ENCODE assay signal across 8 cellular contexts in the genomic region with DNA sequence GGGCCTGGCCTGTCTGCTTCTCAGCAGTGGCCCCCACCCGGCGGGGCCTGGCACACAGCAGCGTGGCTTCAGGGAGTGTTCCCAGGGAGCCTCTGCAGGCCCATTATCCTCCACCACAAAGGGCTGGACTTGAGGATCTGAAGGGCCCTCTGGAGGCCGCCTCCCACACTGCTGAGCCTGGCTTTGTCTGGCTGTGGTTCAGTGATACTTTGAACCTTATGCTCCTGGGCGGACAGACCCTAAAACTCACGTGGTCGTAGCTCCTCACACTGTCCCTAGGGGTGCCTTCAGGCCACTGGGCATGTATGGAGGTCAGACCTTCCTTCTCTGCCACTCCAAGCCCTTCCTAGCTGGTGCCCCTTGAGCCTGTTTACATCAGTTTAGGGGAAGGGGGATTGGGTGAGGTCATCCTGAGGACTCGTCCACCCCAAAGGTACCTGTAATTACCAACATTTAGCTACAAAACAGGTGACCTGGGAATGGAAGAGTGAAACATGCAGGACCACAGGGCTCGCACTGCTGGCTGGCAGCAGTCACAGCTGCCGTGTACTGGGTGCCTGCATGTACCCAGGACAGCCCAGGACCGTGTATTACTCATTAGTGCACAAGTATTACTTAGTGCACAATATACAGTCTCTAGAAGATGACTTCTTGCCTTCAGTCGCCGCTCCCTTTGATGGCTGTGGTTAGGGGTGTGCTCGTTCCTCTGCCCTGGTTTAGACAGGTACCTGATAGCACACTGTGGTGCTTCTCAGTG. TPM values are rescaled to one million over a fixed set of nuclear protein-coding genes. Genes with fewer than 3 reads are reported as not detected.
DNase-seq lines count a peak whose midpoint lies in the region; ATAC-seq and TF ChIP-seq lines count a peak whose summit lies in the region.

No MANE protein-coding gene starts in this region.

- H3K9me2 ChIP-seq in Loucy (replicated peaks; ENCODE audit: low read depth, low read length), result no peaks in the 10 kb centered on the region

- in situ Hi-C loops in brain microvascular endothelial cell (cut with HindIII; ENCODE audit: low pct_ligation_motif_present, low sequenced_read_pairs), result no loop called here
- in situ Hi-C loops in GM13977 (cut with MboI; ENCODE audit: low pct_unique_long_range_greater_than_20kb, low sequenced_read_pairs, unreplicated experiment), result no loop called here

- 82 to 92% methylated on average over 14 of the region's 14 CpGs for WGBS in lung, 2 donors

- H3K9ac ChIP-seq in Loucy (ENCODE audit: low read depth, low read length, poor library complexity, severe bottlenecking), result no peak overlapping the region

- DNase-seq in Ammon's horn (ENCODE audit: low spot score), result peak; percentile 92
- no peak for DNase-seq in brain microvascular endothelial cell
- DNase-seq in lung (ENCODE audit: low spot score), result no peak
- DNase-seq in UCSD-AML1 (lab: John Stamatoyannopoulos, UW; ENCODE audit: unreplicated experiment), result no peak
- no peak for DNase-seq in GM13977 (ENCODE audit: low spot score)
- DNase-seq in GM19240 (ENCODE audit: insufficient read length, low spot score), result no peak
- DNase-seq in HuH-7.5 (ENCODE audit: low spot score), result no peak

- H3K4me3 ChIP-seq in Loucy (ENCODE audit: low read length, poor library complexity, severe bottlenecking) (no peak overlapping the region), brain microvascular endothelial cell (ENCODE audit: low read depth, low read length) (no peak overlapping the region), lung (no peak overlapping the region)

- H3K4me2 ChIP-seq in Loucy (ENCODE audit: low read depth, low read length, poor library complexity, severe bottlenecking), result no peak overlapping the region

- no peaks in the 10 kb centered on the region for H3K27me3 ChIP-seq in Loucy (ENCODE audit: insufficient read depth, low read length, poor library complexity, severe bottlenecking)
- H3K27me3 ChIP-seq in brain microvascular endothelial cell (replicated peaks), result no peaks in the 10 kb centered on the region
- H3K27me3 ChIP-seq in lung (ENCODE audit: control insufficient read depth, insufficient read depth), result no peaks in the 10 kb centered on the region

- TF ChIP-seq CTCF in Loucy (conservative IDR thresholded peaks at IDR 0.05; ENCODE audit: low read length) (0 out of 2 replicates have a peak, but pooled peaks have one; percentile 15), brain microvascular endothelial cell (IDR thresholded peaks at IDR 0.05; ENCODE audit: low read depth, low read length, missing control alignments) (peak; percentile 44), lung (IDR thresholded peaks at IDR 0.05; ENCODE audit: control extremely low read depth, extremely low read depth) (no peak), GM13977 (IDR thresholded peaks at IDR 0.05; ENCODE audit: extremely low read depth, insufficient read depth, missing control alignments) (no peak)

- peak; percentile 11 for ATAC-seq in lung (ENCODE audit: insufficient read depth, low FRiP score)

- H3K36me3 ChIP-seq in Loucy (ENCODE audit: insufficient read depth, low read length) (peaks cover 44% of the 10 kb centered on the region; the same call in 1 of the 2 replicates), brain microvascular endothelial cell (replicated peaks) (peaks cover 55% of the 10 kb centered on the region), lung (ENCODE audit: control insufficient read depth in 2 of 2, insufficient read depth in 2 of 2, low read length in 2 of 2) (peaks cover 14 to 61% of the 10 kb centered on the region in 2 donors)

- H3F3A ChIP-seq in Loucy (ENCODE audit: low read depth), result no peaks in the 10 kb centered on the region

- H3K4me1 ChIP-seq in Loucy (ENCODE audit: insufficient read depth, low read length, poor library complexity, severe bottlenecking) (no peaks in the 10 kb centered on the region), lung (ENCODE audit: control insufficient read depth in 2 of 2, insufficient read depth in 2 of 2, low read length in 2 of 2) (no peaks in the 10 kb centered on the region)

- peaks cover 2% of the 10 kb centered on the region for H4K20me1 ChIP-seq in Loucy (ENCODE audit: insufficient read depth, low read length, poor library complexity, severe bottlenecking)

- no peak overlapping the region for H2AFZ ChIP-seq in Loucy (ENCODE audit: low read length)

- H3K9me3 ChIP-seq in Loucy (ENCODE audit: insufficient read depth, low read depth, low read length), result no peaks in the 10 kb centered on the region
- no peaks in the 10 kb centered on the region for H3K9me3 ChIP-seq in lung (ENCODE audit: control insufficient read depth in 2 of 2, insufficient read depth in 1 of 2, low read length in 1 of 2)

- H3K79me2 ChIP-seq in Loucy (ENCODE audit: insufficient read depth, low read length), result peaks cover 3% of the 10 kb centered on the region; the same call in 1 of the 2 replicates

- H3K27ac ChIP-seq in brain microvascular endothelial cell (no peak overlapping the region), lung (ENCODE audit: low read depth in 1 of 2, low read length in 1 of 2) (no peak overlapping the region)

RNA-seq across cellular contexts. Expression of gene GRHPR, which starts 8.5 kb away (rescaled TPM):
- total RNA-seq in lung, result 10 to 100 TPM; 65.4 to 81.6 TPM
- polyA plus RNA-seq in lung, result 10 to 100 TPM; 55.5 to 98.9 TPM

RNA-seq across cellular contexts. Expression of gene ZBTB5, which starts 34.2 kb away (rescaled TPM):
- 10 to 100 TPM in 1 of 2 donors, 1 to 10 TPM in 1; 9.6 to 21.9 TPM for total RNA-seq in lung
- 1 to 10 TPM; 3.2 to 6.9 TPM for polyA plus RNA-seq in lung

RNA-seq across cellular contexts. Expression of gene POLR1E, which starts 54.7 kb away (rescaled TPM):
- total RNA-seq in lung, result 10 to 100 TPM; 18.0 to 19.9 TPM
- polyA plus RNA-seq in lung, result 10 to 100 TPM; 14.1 to 18.3 TPM

Comparison
In these comparisons a context has a peak if more than half of its experiments do, and no peak if none do; other contexts are left out.
1. CTCF ChIP-seq: peak in Loucy (single experiment) and brain microvascular endothelial cell (single experiment); none in lung (single experiment) and GM13977 (single experiment).